ENCODE assay signal across 2 cellular contexts in genomic region chr17:66865151-66865550, GRCh38.
TF ChIP-seq lines count a peak whose summit lies in the region.

No MANE protein-coding gene starts in this region.

TF ChIP-seq in IMR-90, 13 proteins besides CTCF, POLR2A, EP300 and RAD21:
- TF ChIP-seq MAFK (IDR thresholded peaks at IDR 0.05; ENCODE audit: low read depth, low read length) (0 out of 2 replicates have a peak, but pooled peaks have one; percentile 7), CEBPB (IDR thresholded peaks at IDR 0.05; ENCODE audit: low read depth, low read length) (peak; percentile 27; the same call in 1 of the 2 replicates), SMC3 (IDR thresholded peaks at IDR 0.05; ENCODE audit: low read depth, low read length) (no peak), BHLHE40 (IDR thresholded peaks at IDR 0.05; ENCODE audit: low read depth, low read length) (no peak), RCOR1 (IDR thresholded peaks at IDR 0.05; ENCODE audit: insufficient replicate concordance, low read length) (no peak)

TF ChIP-seq in SK-N-SH, 30 proteins besides CTCF, POLR2A, EP300 and RAD21:
- TF ChIP-seq PBX3 (IDR thresholded peaks at IDR 0.05) (no peak), TEAD4 (IDR thresholded peaks at IDR 0.05; ENCODE audit: borderline replicate concordance, insufficient read depth) (no peak), MAX (IDR thresholded peaks at IDR 0.05; ENCODE audit: low read depth) (no peak), NRF1 (IDR thresholded peaks at IDR 0.05; ENCODE audit: low read depth, low read length) (no peak), MEF2A (IDR thresholded peaks at IDR 0.05; ENCODE audit: borderline replicate concordance, low read depth) (no peak), GABPA (IDR thresholded peaks at IDR 0.05; ENCODE audit: low read depth) (no peak), TAF1 (IDR thresholded peaks at IDR 0.05; ENCODE audit: borderline replicate concordance, low read depth, low read length) (no peak), ELF1 (IDR thresholded peaks at IDR 0.05) (no peak), FOSL2 (IDR thresholded peaks at IDR 0.05; ENCODE audit: borderline replicate concordance, low read depth) (no peak), USF1 (IDR thresholded peaks at IDR 0.05; ENCODE audit: borderline replicate concordance, low read depth) (no peak), GATA2 (CRISPR knock-in tag; IDR thresholded peaks at IDR 0.05) (no peak), POLR2AphosphoS5 (IDR thresholded peaks at IDR 0.05; ENCODE audit: low read depth, low read length) (no peak), YY1 (IDR thresholded peaks at IDR 0.05; ENCODE audit: low read depth) (no peak), ZBTB33 (IDR thresholded peaks at IDR 0.05; ENCODE audit: borderline replicate concordance, low read depth) (no peak), SMC3 (IDR thresholded peaks at IDR 0.05; ENCODE audit: low read depth, low read length) (no peak), FOXJ3 (CRISPR knock-in tag; IDR thresholded peaks at IDR 0.05) (no peak)
- TF ChIP-seq, protein P1, sequence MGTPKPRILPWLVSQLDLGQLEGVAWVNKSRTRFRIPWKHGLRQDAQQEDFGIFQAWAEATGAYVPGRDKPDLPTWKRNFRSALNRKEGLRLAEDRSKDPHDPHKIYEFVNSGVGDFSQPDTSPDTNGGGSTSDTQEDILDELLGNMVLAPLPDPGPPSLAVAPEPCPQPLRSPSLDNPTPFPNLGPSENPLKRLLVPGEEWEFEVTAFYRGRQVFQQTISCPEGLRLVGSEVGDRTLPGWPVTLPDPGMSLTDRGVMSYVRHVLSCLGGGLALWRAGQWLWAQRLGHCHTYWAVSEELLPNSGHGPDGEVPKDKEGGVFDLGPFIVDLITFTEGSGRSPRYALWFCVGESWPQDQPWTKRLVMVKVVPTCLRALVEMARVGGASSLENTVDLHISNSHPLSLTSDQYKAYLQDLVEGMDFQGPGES (IDR thresholded peaks at IDR 0.05; ENCODE audit: low read depth, low read length): no peak
- TF ChIP-seq, protein P2, sequence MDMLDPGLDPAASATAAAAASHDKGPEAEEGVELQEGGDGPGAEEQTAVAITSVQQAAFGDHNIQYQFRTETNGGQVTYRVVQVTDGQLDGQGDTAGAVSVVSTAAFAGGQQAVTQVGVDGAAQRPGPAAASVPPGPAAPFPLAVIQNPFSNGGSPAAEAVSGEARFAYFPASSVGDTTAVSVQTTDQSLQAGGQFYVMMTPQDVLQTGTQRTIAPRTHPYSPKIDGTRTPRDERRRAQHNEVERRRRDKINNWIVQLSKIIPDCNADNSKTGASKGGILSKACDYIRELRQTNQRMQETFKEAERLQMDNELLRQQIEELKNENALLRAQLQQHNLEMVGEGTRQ (IDR thresholded peaks at IDR 0.05; ENCODE audit: borderline replicate concordance, low read depth, low read length): no peak
